12 cellular contexts compared by ENCODE assay signal in the genomic region with DNA sequence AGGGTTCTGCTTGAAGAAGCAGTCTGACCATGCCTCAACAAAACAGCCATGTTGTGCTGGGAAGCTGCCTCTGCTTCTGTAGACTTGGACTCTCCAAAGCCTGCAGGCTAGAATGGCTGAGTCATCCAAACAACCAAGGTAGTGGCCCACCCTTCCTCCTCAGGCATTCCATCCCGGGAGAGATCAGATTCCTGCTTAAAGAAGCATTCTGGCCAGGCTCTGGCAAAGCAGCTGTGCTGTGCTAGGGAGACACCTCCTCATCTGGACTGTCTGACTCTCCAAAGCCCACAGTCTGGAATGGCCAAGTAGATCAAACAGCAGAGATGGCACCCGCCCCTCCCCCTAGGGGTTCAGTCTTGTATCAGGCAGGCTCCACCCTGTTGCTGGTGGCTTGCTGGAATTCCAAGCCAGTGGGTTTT. TPM values are rescaled to one million over a fixed set of nuclear protein-coding genes. Genes with fewer than 3 reads are reported as not detected.
DNase-seq lines count a peak whose midpoint lies in the region; TF ChIP-seq lines count a peak whose summit lies in the region.
"Had no signal": no experiment of that assay in that cellular context is flagged by ENCODE, and none has a peak within 500 bp of the region (broad histone marks: within the 10 kb centered on the region; RNA-seq: fewer than 3 reads in every experiment).

No MANE protein-coding gene starts in this region.

- no peak overlapping the region for H3K4me2 ChIP-seq in neuronal stem cell (ENCODE audit: insufficient read depth, low read length, poor library complexity, severe bottlenecking)

- H3K27me3 ChIP-seq in neuronal stem cell (ENCODE audit: control insufficient read depth in 3 of 3, insufficient read depth in 3 of 3, low read depth in 1 of 3, low read length in 3 of 3) (no peaks in the 10 kb centered on the region), BE2C (no peaks in the 10 kb centered on the region)

- H3K18ac ChIP-seq in neuronal stem cell (ENCODE audit: low read length): no peak overlapping the region

- H2AFZ ChIP-seq in neuronal stem cell (ENCODE audit: low read length): peak overlapping the region; percentile 80

- no peaks in the 10 kb centered on the region for H3K27me3 Mint-ChIP-seq in Calu3 (ENCODE audit: unreplicated experiment)

- peaks cover 20% of the 10 kb centered on the region for H3K9me3 Mint-ChIP-seq in Calu3 (ENCODE audit: low read depth, unreplicated experiment)

- H3K9ac ChIP-seq in neuronal stem cell (ENCODE audit: low read depth, low read length, poor library complexity): no peak overlapping the region

- H3K36me3 ChIP-seq in neuronal stem cell (replicated peaks in 1 of 2; ENCODE audit: control insufficient read depth in 2 of 2, insufficient read depth in 2 of 2, low read length in 2 of 2) (no peaks in the 10 kb centered on the region), BE2C (no peaks in the 10 kb centered on the region)

- peak overlapping the region; percentile 0 for H4K8ac ChIP-seq in neuronal stem cell (ENCODE audit: low read depth, low read length)

- H3K4ac ChIP-seq in neuronal stem cell (ENCODE audit: low read length): no peak overlapping the region

- no TSS peak for BruUV-seq in Calu3 (replicated peaks; lab: Mats Ljungman, UMichigan)

- H3K4me1 Mint-ChIP-seq in Calu3 (ENCODE audit: low read depth, unreplicated experiment): peaks cover 37% of the 10 kb centered on the region

- H3K36me3 Mint-ChIP-seq in Calu3 (ENCODE audit: insufficient read depth, unreplicated experiment): no peaks in the 10 kb centered on the region

- TF ChIP-seq CTCF in Calu3 (IDR thresholded peaks at IDR 0.05; ENCODE audit: unreplicated experiment) (no peak), epithelial cell of esophagus (IDR thresholded peaks at IDR 0.05; ENCODE audit: insufficient read depth, low read depth, low read length, missing control alignments) (peak; percentile 8), BE2C (IDR thresholded peaks at IDR 0.05; ENCODE audit: low read depth, low read length) (no peak)

- CTCF ChIA-PET in Calu3 (lab: Charles Lee): interaction anchor here (0.7 to 1.5 kb wide), 3 partner anchors 14 to 38 kb away, joined by 3 to 7 read pairs (median 4); partner anchors contain the start of gene F3

- H3K14ac ChIP-seq in neuronal stem cell (ENCODE audit: low read length): no peak overlapping the region

- H3K4me3 ChIP-seq in epithelial cell of esophagus (ENCODE audit: low read length) (no peak overlapping the region), neuronal stem cell (ENCODE audit: low read length in 2 of 2) (no peak overlapping the region), BE2C (ENCODE audit: low read depth, low read length) (no peak overlapping the region)

- H3K4me1 ChIP-seq in neuronal stem cell (ENCODE audit: control insufficient read depth in 2 of 2, insufficient read depth in 1 of 2, low read depth in 1 of 2, low read length in 2 of 2): peaks cover 3 to 4% of the 10 kb centered on the region in 2 donors
- no peaks in the 10 kb centered on the region for H3K4me1 ChIP-seq in BE2C

- no peak overlapping the region for H2BK120ac ChIP-seq in neuronal stem cell (ENCODE audit: low read depth, low read length)

- no peak overlapping the region for H2BK12ac ChIP-seq in neuronal stem cell (ENCODE audit: low read length)

- intact Hi-C loops in Calu3 (cut with micrococcal nuclease; ENCODE audit: unreplicated experiment): no loop called here
- intact Hi-C loops in posterior cingulate gyrus (cut with DNase I): no loop called here

- no peak overlapping the region for H3K23ac ChIP-seq in neuronal stem cell (ENCODE audit: low read depth, low read length, poor library complexity)

- no peak overlapping the region for H3K4me3 Mint-ChIP-seq in Calu3 (ENCODE audit: low read depth, unreplicated experiment)

- WGBS in neuronal stem cell (ENCODE audit: extremely low coverage in 2 of 2, insufficient read length in 2 of 2, insufficient replicate concordance in 1 of 2), 2 donors: no CpG with 5 or more reads among the region's 2 CpGs

- peaks cover 2 to 42% of the 10 kb centered on the region in 2 donors for H3K9me3 ChIP-seq in neuronal stem cell (replicated peaks in 1 of 2; ENCODE audit: control insufficient read depth in 2 of 2, insufficient read depth in 1 of 2, low read depth in 1 of 2, low read length in 2 of 2)
- no peaks in the 10 kb centered on the region for H3K9me3 ChIP-seq in BE2C

- no peak overlapping the region for H2BK5ac ChIP-seq in neuronal stem cell (ENCODE audit: low read length)

- H4K91ac ChIP-seq in neuronal stem cell (ENCODE audit: low read depth, low read length, poor library complexity): no peak overlapping the region

- H3K79me1 ChIP-seq in neuronal stem cell (ENCODE audit: low read depth, low read length): no peaks in the 10 kb centered on the region

- peak overlapping the region; percentile 28 for H3K27ac Mint-ChIP-seq in Calu3 (ENCODE audit: unreplicated experiment)

- peak; percentile 59 for DNase-seq in Calu3
- peak; percentile 59 for DNase-seq in NCI-H69 (lab: John Stamatoyannopoulos, UW)
- peak; percentile 98 for DNase-seq in epithelial cell of esophagus (ENCODE audit: low read depth)
- no peak for DNase-seq in neuronal stem cell (ENCODE audit: low spot score)
- no peak for DNase-seq in SKM-1 (lab: John Stamatoyannopoulos, UW; ENCODE audit: unreplicated experiment)
- no peak for DNase-seq in posterior cingulate gyrus
- DNase-seq in BE2C: no peak
- DNase-seq in NCI-H524 (lab: John Stamatoyannopoulos, UW): no peak
- DNase-seq: activated CD8-positive, alpha-beta memory T cell treated with anti-CD3 and anti-CD28 coated beads for 24 hours; cortex of kidney; DMS79; NCI-H524 treated with DMSO at 0.1 percent for 48 hours had no signal

- no peak overlapping the region for H2AK5ac ChIP-seq in neuronal stem cell (ENCODE audit: low read depth, low read length)

- H2BK15ac ChIP-seq in neuronal stem cell (ENCODE audit: low read length): peak overlapping the region; percentile 33

- no peak overlapping the region for H3K27ac ChIP-seq in neuronal stem cell (replicated peaks; ENCODE audit: low read length)

RNA-seq across cellular contexts. Expression of gene F3, which starts 38.3 kb away (rescaled TPM):
- total RNA-seq in Calu3 (2022): 344 and 387 TPM in 2 replicates
- polyA plus RNA-seq in neuronal stem cell (2013, experiment 1 of 2): 8.1 TPM
- polyA plus RNA-seq in neuronal stem cell (2013, experiment 2 of 2): 7.8 TPM
- polyA plus RNA-seq in BE2C (2012; ENCODE audit: insufficient read depth, insufficient read length, low read depth): not detected

Comparison
In these comparisons a context has a peak if more than half of its experiments do, and no peak if none do; other contexts are left out.
1. DNase-seq: peak in Calu3 (single experiment), NCI-H69 (single experiment) and epithelial cell of esophagus (single experiment); none in neuronal stem cell (single experiment), SKM-1 (single experiment), posterior cingulate gyrus (0 of 10), BE2C (single experiment) and NCI-H524 (0 of 2).